In genomic region chr14:21022686-21023085, GRCh38 we compare ENCODE assay signal across 16 cellular contexts. TPM values are rescaled to one million over a fixed set of nuclear protein-coding genes. Genes with fewer than 3 reads are reported as not detected.
A peak's percentile ranks its signal among the peaks of the same experiment; 100 is the strongest.
DNase-seq lines count a peak whose midpoint lies in the region; ATAC-seq and TF ChIP-seq lines count a peak whose summit lies in the region.
"Had no signal": no experiment of that assay in that cellular context is flagged by ENCODE, and none has a peak within 500 bp of the region (broad histone marks: within the 10 kb centered on the region; RNA-seq: fewer than 3 reads in every experiment).

No MANE protein-coding gene starts in this region.

- no peaks in the 10 kb centered on the region for H3K9me3 Mint-ChIP-seq in activated naive CD4-positive, alpha-beta T cell treated with anti-CD3 and anti-CD28 coated beads, Interleukin-2, amount 50 U/mL, for 24 hours
- no peaks in the 10 kb centered on the region for H3K9me3 Mint-ChIP-seq in dendritic cell treated with granulocyte-macrophage colony-stimulating factor and Interleukin-4, amounts not matched to agents 40 ng/mL and 50 ng/mL, for 4 days
- no peaks in the 10 kb centered on the region for H3K9me3 Mint-ChIP-seq in naive thymus-derived CD4-positive, alpha-beta T cell
- H3K9me3 Mint-ChIP-seq: IgD-negative memory B cell had no signal

- peaks cover 16% of the 10 kb centered on the region for H3K4me1 Mint-ChIP-seq in activated naive CD4-positive, alpha-beta T cell treated with anti-CD3 and anti-CD28 coated beads, Interleukin-2, amount 50 U/mL, for 24 hours
- peaks cover 82% of the 10 kb centered on the region for H3K4me1 Mint-ChIP-seq in dendritic cell treated with granulocyte-macrophage colony-stimulating factor and Interleukin-4, amounts not matched to agents 40 ng/mL and 50 ng/mL, for 4 days (ENCODE audit: low read depth)
- peaks cover 7 to 31% (median 23%) of the 10 kb centered on the region in 7 donors for H3K4me1 Mint-ChIP-seq in naive thymus-derived CD4-positive, alpha-beta T cell

- no peak for TF ChIP-seq POLR2A in testis (IDR thresholded peaks at IDR 0.05)

- CTCF ChIA-PET in naive thymus-derived CD4-positive, alpha-beta T cell (lab: Charles Lee): interaction anchor here (1.1 to 1.7 kb wide), 2 partner anchors 8 to 13 kb away, joined by 3 to 10 read pairs; no protein-coding TSS in a partner anchor

- ATAC-seq in naive thymus-derived CD4-positive, alpha-beta T cell: no peak

- H3K27me3 Mint-ChIP-seq in activated naive CD4-positive, alpha-beta T cell treated with anti-CD3 and anti-CD28 coated beads, Interleukin-2, amount 50 U/mL, for 24 hours: no peaks in the 10 kb centered on the region
- H3K27me3 Mint-ChIP-seq in dendritic cell treated with granulocyte-macrophage colony-stimulating factor and Interleukin-4, amounts not matched to agents 40 ng/mL and 50 ng/mL, for 4 days: peaks cover 35% of the 10 kb centered on the region
- peaks cover 0 to 47% (median 0%) of the 10 kb centered on the region in 5 donors for H3K27me3 Mint-ChIP-seq in naive thymus-derived CD4-positive, alpha-beta T cell

- TF ChIP-seq CTCF in testis (IDR thresholded peaks at IDR 0.05): no peak

- DNase-seq in activated naive CD4-positive, alpha-beta T cell treated with Interleukin-2 at 50 U/mL for 16 hours: no peak
- no peak for DNase-seq in naive thymus-derived CD4-positive, alpha-beta T cell
- DNase-seq in testis (no peak), NCI-H187 (lab: John Stamatoyannopoulos, UW) (no peak), H7 (no peak)
- no peak for DNase-seq in stimulated activated CD4-positive, alpha-beta T cell treated with anti-CD3 and anti-CD28 coated beads, Interleukin-2, amount 100 ng/mL, for 48 hours
- DNase-seq: activated CD4-positive, alpha-beta T cell treated with anti-CD3 and anti-CD28 coated beads, Interleukin-2, amount 50 U/mL, for 4 hours; NCI-H446 treated with DMSO at 0.1 percent for 48 hours; small intestine; trophoblast cell had no signal

- peaks cover 7 to 13% of the 10 kb centered on the region in 2 donors for H3K4me1 ChIP-seq in naive thymus-derived CD4-positive, alpha-beta T cell (ENCODE audit: control insufficient read depth in 2 of 2, insufficient read depth in 2 of 2, low read length in 2 of 2)
- H3K4me1 ChIP-seq in testis: peaks cover 31% of the 10 kb centered on the region

- POLR2A ChIA-PET in naive thymus-derived CD4-positive, alpha-beta T cell (lab: Charles Lee): interaction anchor here (1.2 to 1.3 kb wide), 3 partner anchors 8 to 81 kb away, joined by 3 to 5 read pairs (median 4); no protein-coding TSS in a partner anchor

- intact Hi-C loops in dendritic cell treated with granulocyte-macrophage colony-stimulating factor and Interleukin-4, amounts not matched to agents 40 ng/mL and 50 ng/mL, for 4 days (cut with micrococcal nuclease): no loop called here
- intact Hi-C loops in naive thymus-derived CD4-positive, alpha-beta T cell (cut with micrococcal nuclease): no loop called here
- intact Hi-C loops in testis (cut with DNase I; ENCODE audit: low total_unique reads): no loop called here

- peaks cover 0 to 38% (median 4%) of the 10 kb centered on the region in 3 experiments for H3K36me3 ChIP-seq in naive thymus-derived CD4-positive, alpha-beta T cell (ENCODE audit: control insufficient read depth in 2 of 3, insufficient read depth in 3 of 3, low read length in 3 of 3)
- H3K36me3 ChIP-seq in testis (ENCODE audit: low read depth, missing control alignments): no peaks in the 10 kb centered on the region
- H3K36me3 ChIP-seq in H7 (replicated peaks; ENCODE audit: control insufficient read depth, insufficient read depth, low read length): peaks cover under 1% of the 10 kb centered on the region; the same call in 1 of the 2 replicates

- no peak overlapping the region for H3K27ac ChIP-seq in naive thymus-derived CD4-positive, alpha-beta T cell (ENCODE audit: low read depth, low read length)
- H3K27ac ChIP-seq in testis: peak overlapping the region; percentile 89 to 91

- no peak overlapping the region for H3K4me3 ChIP-seq in naive thymus-derived CD4-positive, alpha-beta T cell (ENCODE audit: low read length)
- H3K4me3 ChIP-seq in testis (peak overlapping the region in 1 of 2 donors; percentile 83), H7 (ENCODE audit: insufficient read depth, low read depth, low read length) (no peak overlapping the region)

- no peaks in the 10 kb centered on the region for H3K9me3 ChIP-seq in naive thymus-derived CD4-positive, alpha-beta T cell (ENCODE audit: control insufficient read depth in 2 of 3, low read length in 3 of 3)
- H3K9me3 ChIP-seq in testis: no peaks in the 10 kb centered on the region

- H3K4me3 Mint-ChIP-seq in activated naive CD4-positive, alpha-beta T cell treated with anti-CD3 and anti-CD28 coated beads, Interleukin-2, amount 50 U/mL, for 24 hours: peak overlapping the region; percentile 42
- peak overlapping the region; percentile 13 for H3K4me3 Mint-ChIP-seq in dendritic cell treated with granulocyte-macrophage colony-stimulating factor and Interleukin-4, amounts not matched to agents 40 ng/mL and 50 ng/mL, for 4 days
- peak overlapping the region; percentile 4 to 94 (median 70) for H3K4me3 Mint-ChIP-seq in naive thymus-derived CD4-positive, alpha-beta T cell

- WGBS in testis, 2 donors: 68 to 72% methylated on average over 5 of the region's 5 CpGs

- H3K27me3 ChIP-seq in naive thymus-derived CD4-positive, alpha-beta T cell (ENCODE audit: control insufficient read depth in 2 of 2, insufficient read depth in 2 of 2, low read length in 2 of 2): no peaks in the 10 kb centered on the region
- H3K27me3 ChIP-seq in testis: no peaks in the 10 kb centered on the region
- peaks cover 21% of the 10 kb centered on the region for H3K27me3 ChIP-seq in H7 (ENCODE audit: control insufficient read depth, insufficient read depth, low read length)

- H3K36me3 Mint-ChIP-seq in activated naive CD4-positive, alpha-beta T cell treated with anti-CD3 and anti-CD28 coated beads, Interleukin-2, amount 50 U/mL, for 24 hours: peaks cover 3% of the 10 kb centered on the region
- peaks cover 1% of the 10 kb centered on the region for H3K36me3 Mint-ChIP-seq in dendritic cell treated with granulocyte-macrophage colony-stimulating factor and Interleukin-4, amounts not matched to agents 40 ng/mL and 50 ng/mL, for 4 days (ENCODE audit: low read depth)
- H3K36me3 Mint-ChIP-seq in naive thymus-derived CD4-positive, alpha-beta T cell: peaks cover 0 to 28% (median 11%) of the 10 kb centered on the region in 5 donors

- H3K27ac Mint-ChIP-seq in activated naive CD4-positive, alpha-beta T cell treated with anti-CD3 and anti-CD28 coated beads, Interleukin-2, amount 50 U/mL, for 24 hours: no peak overlapping the region
- H3K27ac Mint-ChIP-seq in dendritic cell treated with granulocyte-macrophage colony-stimulating factor and Interleukin-4, amounts not matched to agents 40 ng/mL and 50 ng/mL, for 4 days: peak overlapping the region; percentile 19
- H3K27ac Mint-ChIP-seq in naive thymus-derived CD4-positive, alpha-beta T cell: peak overlapping the region in 4 of 9 donors; percentile 24 to 68 (median 50)

RNA-seq across cellular contexts. Expression of gene NDRG2, which starts 2.2 kb away (rescaled TPM):
- total RNA-seq in naive thymus-derived CD4-positive, alpha-beta T cell: 10 to 100 TPM in 4 of 5 experiments, 1 to 10 TPM in 1; 5.9 to 39.9 (median 35.2) TPM
- 10 to 100 TPM; 29.2 to 35.1 TPM for polyA plus RNA-seq in naive thymus-derived CD4-positive, alpha-beta T cell
- total RNA-seq in testis: 100 to 1,000 TPM in 1 of 2 donors, 10 to 100 TPM in 1; 98.4 to 106 TPM
- 85.6 TPM for polyA plus RNA-seq in testis (ENCODE audit: insufficient read depth, low read depth, low replicate concordance)
- 21.5 and 33.5 TPM in 2 replicates for total RNA-seq in H7 (2014; rRNA removed; shearing (Covaris generic))

RNA-seq across cellular contexts. Expression of gene TPPP2, which starts 7.3 kb away (rescaled TPM):
- total RNA-seq in naive thymus-derived CD4-positive, alpha-beta T cell: not detected
- polyA plus RNA-seq in naive thymus-derived CD4-positive, alpha-beta T cell: not detected
- 100 to 1,000 TPM in 1 of 2 donors, 10 to 100 TPM in 1; 94.3 to 201 TPM for total RNA-seq in testis
- 490 TPM for polyA plus RNA-seq in testis (ENCODE audit: insufficient read depth, low read depth, low replicate concordance)
- total RNA-seq in H7 (2014; rRNA removed; shearing (Covaris generic)): 0.15 TPM in 1 of 2 replicates, not detected in the other
- total RNA-seq: A673; fibroblast of lung; T-helper 2 cell treated with Interferon-gamma antibody and Interleukin-4, amounts not matched to agents 100 ng/mL and 5 ng/mL, for 36 hours had no signal
- polyA plus RNA-seq: fibroblast of lung, IgD-negative memory B cell had no signal

RNA-seq across cellular contexts. Expression of gene RNASE13, which starts 11.9 kb away (rescaled TPM):
- total RNA-seq in naive thymus-derived CD4-positive, alpha-beta T cell: not detected
- not detected for polyA plus RNA-seq in naive thymus-derived CD4-positive, alpha-beta T cell
- not detected for total RNA-seq in testis
- not detected for polyA plus RNA-seq in testis (ENCODE audit: insufficient read depth, low read depth, low replicate concordance)
- not detected in 2 replicates for total RNA-seq in H7 (2014; rRNA removed; shearing (Covaris generic))
- total RNA-seq: A673; fibroblast of lung; T-helper 2 cell treated with Interferon-gamma antibody and Interleukin-4, amounts not matched to agents 100 ng/mL and 5 ng/mL, for 36 hours had no signal
- polyA plus RNA-seq: fibroblast of lung, IgD-negative memory B cell, small intestine had no signal

RNA-seq across cellular contexts. Expression of gene RNASE7, which starts 19.5 kb away (rescaled TPM):
- total RNA-seq in naive thymus-derived CD4-positive, alpha-beta T cell: not detected
- not detected for polyA plus RNA-seq in naive thymus-derived CD4-positive, alpha-beta T cell
- under 1 TPM; 0.43 to 0.55 TPM for total RNA-seq in testis
- polyA plus RNA-seq in testis (ENCODE audit: insufficient read depth, low read depth, low replicate concordance): 0.24 TPM
- not detected in 2 replicates for total RNA-seq in H7 (2014; rRNA removed; shearing (Covaris generic))
- total RNA-seq: A673; fibroblast of lung; T-helper 2 cell treated with Interferon-gamma antibody and Interleukin-4, amounts not matched to agents 100 ng/mL and 5 ng/mL, for 36 hours had no signal
- polyA plus RNA-seq: fibroblast of lung, IgD-negative memory B cell had no signal

RNA-seq across cellular contexts. Expression of gene SLC39A2, which starts 23.6 kb away (rescaled TPM):
- under 1 TPM in 2 of 5 experiments, not detected in 3; 0.36 to 0.81 TPM for total RNA-seq in naive thymus-derived CD4-positive, alpha-beta T cell
- polyA plus RNA-seq in naive thymus-derived CD4-positive, alpha-beta T cell: not detected
- under 1 TPM; 0.24 to 0.31 TPM for total RNA-seq in testis
- polyA plus RNA-seq in testis (ENCODE audit: insufficient read depth, low read depth, low replicate concordance): not detected
- total RNA-seq in H7 (2014; rRNA removed; shearing (Covaris generic)): 0.17 TPM in 1 of 2 replicates, not detected in the other
- total RNA-seq: A673 had no signal
- polyA plus RNA-seq: fibroblast of lung, IgD-negative memory B cell had no signal

Comparison
In these comparisons a context has a peak if more than half of its experiments do, and no peak if none do; other contexts are left out.
1. H3K4me3 Mint-ChIP-seq: peak in every context shown above with its lines; median percentile 70 in naive thymus-derived CD4-positive, alpha-beta T cell; 42 in activated naive CD4-positive, alpha-beta T cell treated with anti-CD3 and anti-CD28 coated beads, Interleukin-2, amount 50 U/mL, for 24 hours; 13 in dendritic cell treated with granulocyte-macrophage colony-stimulating factor and Interleukin-4, amounts not matched to agents 40 ng/mL and 50 ng/mL, for 4 days.
2. RNA of gene TPPP2, which starts 7.3 kb away (total RNA-seq): 94.3 to 201 TPM in testis; 0.15 TPM in H7 and not detected in naive thymus-derived CD4-positive, alpha-beta T cell; every median in the first group is over 10 times any median in the second.